ENCODE assay signal across 26 cellular contexts in genomic region chr10:90834326-90834725, GRCh38. TPM values are rescaled to one million over a fixed set of nuclear protein-coding genes. Genes with fewer than 3 reads are reported as not detected.
DNase-seq lines count a peak whose midpoint lies in the region; ATAC-seq and TF ChIP-seq lines count a peak whose summit lies in the region.
"Had no signal": no experiment of that assay in that cellular context is flagged by ENCODE, and none has a peak within 500 bp of the region (broad histone marks: within the 10 kb centered on the region; RNA-seq: fewer than 3 reads in every experiment).

No MANE protein-coding gene starts in this region.

- no peak overlapping the region for H3K4me3 Mint-ChIP-seq in MCF 10A (ENCODE audit: unreplicated experiment)
- H3K4me3 Mint-ChIP-seq: CD4-positive, alpha-beta T cell had no signal

- H3K4me1 ChIP-seq in breast epithelium (no peaks in the 10 kb centered on the region), lower lobe of right lung (no peaks in the 10 kb centered on the region), ovary (ENCODE audit: insufficient read depth) (no peaks in the 10 kb centered on the region)
- H3K4me1 ChIP-seq: BLaER1, Peyer's patch had no signal

- no peaks in the 10 kb centered on the region for H3K9me3 ChIP-seq in breast epithelium
- no peaks in the 10 kb centered on the region for H3K9me3 ChIP-seq in lower lobe of right lung
- H3K9me3 ChIP-seq in ovary, result no peaks in the 10 kb centered on the region
- H3K9me3 ChIP-seq: Peyer's patch had no signal

- WGBS in ovary, 3 donors, result 71 to 81% (median 74%) methylated on average over 3 of the region's 3 CpGs

- no peak for TF ChIP-seq EP300 in ovary (IDR thresholded peaks at IDR 0.05)

- H3K4me1 Mint-ChIP-seq in MCF 10A (ENCODE audit: insufficient read depth, unreplicated experiment), result peaks cover 28% of the 10 kb centered on the region

- H3K9me3 Mint-ChIP-seq in MCF 10A (ENCODE audit: unreplicated experiment), result peaks cover 5% of the 10 kb centered on the region
- H3K9me3 Mint-ChIP-seq: CD4-positive, alpha-beta T cell had no signal

- no peak for ATAC-seq in lower lobe of right lung
- ATAC-seq: HCT116 had no signal

- TF ChIP-seq CTCF in MCF 10A (IDR thresholded peaks at IDR 0.05; ENCODE audit: unreplicated experiment), result no peak
- TF ChIP-seq CTCF in breast epithelium (IDR thresholded peaks at IDR 0.05), result no peak
- TF ChIP-seq CTCF in epithelial cell of esophagus (IDR thresholded peaks at IDR 0.05; ENCODE audit: insufficient read depth, low read depth, low read length, missing control alignments), result no peak
- TF ChIP-seq CTCF in lower lobe of right lung (IDR thresholded peaks at IDR 0.05), result no peak
- TF ChIP-seq CTCF in ovary (IDR thresholded peaks at IDR 0.05), result no peak

- BruUV-seq in MCF 10A (replicated peaks; lab: Mats Ljungman, UMichigan), result no TSS peak

- H3K36me3 ChIP-seq in breast epithelium (no peaks in the 10 kb centered on the region), lower lobe of right lung (no peaks in the 10 kb centered on the region), ovary (no peaks in the 10 kb centered on the region)
- H3K36me3 ChIP-seq: BLaER1, Peyer's patch had no signal

- H3K4me3 ChIP-seq in breast epithelium, result no peak overlapping the region
- no peak overlapping the region for H3K4me3 ChIP-seq in epithelial cell of esophagus (ENCODE audit: low read length)
- no peak overlapping the region for H3K4me3 ChIP-seq in lower lobe of right lung
- no peak overlapping the region for H3K4me3 ChIP-seq in ovary
- H3K4me3 ChIP-seq: BLaER1, Peyer's patch had no signal

- H3K27me3 ChIP-seq in breast epithelium, result no peaks in the 10 kb centered on the region
- no peaks in the 10 kb centered on the region for H3K27me3 ChIP-seq in lower lobe of right lung (ENCODE audit: low read depth)
- no peaks in the 10 kb centered on the region for H3K27me3 ChIP-seq in ovary
- H3K27me3 ChIP-seq: BLaER1, Peyer's patch had no signal

- POLR2A ChIA-PET in MCF 10A (lab: Yijun Ruan, JAX), result interaction anchor here (0.6 to 9.3 kb wide), 9 partner anchors 10 to 435 kb away, joined by 3 to 95 read pairs (median 9); partner anchors contain the start of gene HTR7

- peak; percentile 46 for DNase-seq in MCF 10A (ENCODE audit: unreplicated experiment)
- no peak for DNase-seq in breast epithelium (ENCODE audit: low spot score in 2 of 2)
- peak; percentile 44 for DNase-seq in amniotic epithelial cell (ENCODE audit: low read depth)
- DNase-seq in epithelial cell of esophagus (ENCODE audit: low read depth), result peak; percentile 96
- DNase-seq in NCI-H1105 treated with DMSO at 0.1 percent for 48 hours (lab: John Stamatoyannopoulos, UW), result no peak
- no peak for DNase-seq in activated CD4-positive, alpha-beta T cell treated with anti-CD3 and anti-CD28 coated beads, Interleukin-2, amount 50 U/mL, for 4 hours
- no peak for DNase-seq in lower lobe of right lung
- DNase-seq in ovary, result no peak
- DNase-seq: ACHN; CD4-positive, alpha-beta T cell; COR-L47; DMS153; GDM1; Karpas-422; MM.1S; NCI-H1048; NCI-H1436; NCI-H1930; NCI-H2227 treated with DMSO at 0.1 percent for 48 hours; NCI-H510A treated with DMSO at 0.1 percent for 48 hours; NCI-H774; Peyer's patch; Right ventricle myocardium superior had no signal

- TF ChIP-seq POLR2A in breast epithelium (IDR thresholded peaks at IDR 0.05) (no peak), ovary (IDR thresholded peaks at IDR 0.05) (no peak)

- H3K36me3 Mint-ChIP-seq in MCF 10A (ENCODE audit: insufficient read depth, unreplicated experiment), result no peaks in the 10 kb centered on the region

- no peak overlapping the region for H3K27ac ChIP-seq in breast epithelium
- H3K27ac ChIP-seq in lower lobe of right lung, result no peak overlapping the region
- no peak overlapping the region for H3K27ac ChIP-seq in ovary
- H3K27ac ChIP-seq: 22Rv1, BLaER1, Peyer's patch had no signal

- intact Hi-C loops in MCF 10A (cut with micrococcal nuclease) (no loop called here), breast epithelium (cut with DNase I; ENCODE audit: low total_unique reads) (loop anchor here (10.0 kb wide), 1 partner anchor 1660 kb away; no protein-coding TSS in a partner anchor), lower lobe of right lung (cut with DNase I) (no loop called here), ovary (cut with DNase I) (no loop called here)

- H3K27me3 Mint-ChIP-seq in MCF 10A (ENCODE audit: insufficient read depth, unreplicated experiment), result no peaks in the 10 kb centered on the region

- peak overlapping the region; percentile 76 for H3K27ac Mint-ChIP-seq in MCF 10A (ENCODE audit: low read depth, unreplicated experiment)
- H3K27ac Mint-ChIP-seq: CD4-positive, alpha-beta T cell had no signal

- CTCF ChIA-PET in MCF 10A (lab: Yijun Ruan, JAX), result interaction anchor here (0.6 to 1.8 kb wide), 3 partner anchors 18 to 37 kb away, joined by 3 to 7 read pairs (median 3); partner anchors contain the start of gene RPP30

RNA-seq across cellular contexts. Expression of gene HTR7, which starts 23.5 kb away (rescaled TPM):
- total RNA-seq in MCF 10A (2022) (14.1 and 15.3 TPM in 2 replicates), breast epithelium (1 to 10 TPM in 2 of 3 donors, under 1 TPM in 1; 0.66 to 1.8 (median 1.8) TPM), lower lobe of right lung (0.32 TPM), ovary (under 1 TPM in 5 of 7 donors, not detected in 2; 0.11 to 0.35 (median 0.32) TPM)
- polyA plus RNA-seq in ovary, result under 1 TPM; 0.13 to 1.00 TPM

RNA-seq across cellular contexts. Expression of gene RPP30, which starts 37.4 kb away (rescaled TPM):
- 39.9 and 41.8 TPM in 2 replicates for total RNA-seq in MCF 10A (2022)
- 10 to 100 TPM; 31.8 to 48.7 (median 40.3) TPM for total RNA-seq in breast epithelium
- total RNA-seq in lower lobe of right lung, result 28.2 TPM
- 10 to 100 TPM; 20.9 to 35.1 (median 28.6) TPM for total RNA-seq in ovary
- 10 to 100 TPM; 25.6 to 34.1 TPM for polyA plus RNA-seq in ovary

Comparison
In these comparisons a context has a peak if more than half of its experiments do, and no peak if none do; other contexts are left out.
1. DNase-seq: peak in MCF 10A (single experiment), amniotic epithelial cell (single experiment) and epithelial cell of esophagus (single experiment); none in breast epithelium (0 of 2), NCI-H1105 treated with DMSO at 0.1 percent for 48 hours (single experiment), activated CD4-positive, alpha-beta T cell treated with anti-CD3 and anti-CD28 coated beads, Interleukin-2, amount 50 U/mL, for 4 hours (0 of 2), lower lobe of right lung (single experiment) and ovary (0 of 5).